8 cellular contexts compared by ENCODE assay signal in genomic region chr19:24086974-24087595, GRCh38. TPM values are rescaled to one million over a fixed set of nuclear protein-coding genes. Genes with fewer than 3 reads are reported as not detected.
DNase-seq lines count a peak whose midpoint lies in the region; ATAC-seq, FAIRE-seq and TF ChIP-seq lines count a peak whose summit lies in the region.

TSS of gene ZNF254 (plus strand) at chr19:24087187. CDS start at chr19:24087308, 121 bp downstream.

- peak within 1 kb of the TSS; percentile 79 for H3K27ac ChIP-seq in cingulate gyrus (ENCODE audit: low read depth, low read length)

- peak; percentile 100 for ATAC-seq in HG02852 (IDR thresholded peaks at IDR 0.05; ENCODE audit: unreplicated experiment)

- TF ChIP-seq POLR2A in GM12892 (IDR thresholded peaks at IDR 0.05; ENCODE audit: low read depth, low read length), result peak; percentile 90

- DNase-seq in GM12892 (ENCODE audit: insufficient read length) (peak; percentile 62), NCI-H2171 (lab: John Stamatoyannopoulos, UW) (peak; percentile 94), kidney tubule cell (ENCODE audit: low spot score) (peak; percentile 97), DMS153 (lab: John Stamatoyannopoulos, UW) (no peak)
- DNase-seq in activated CD4-positive, alpha-beta T cell treated with anti-CD3 and anti-CD28 coated beads for 4 hours, result peak; percentile 58 to 69
- peak; percentile 24 for DNase-seq in stimulated activated CD4-positive, alpha-beta T cell treated with anti-CD3 and anti-CD28 coated beads, Interleukin-1b, Interleukin-23, amount 100 ng/mL, for 1 hour (ENCODE audit: low read depth in 2 of 2)

- peak; percentile 84 for FAIRE-seq in GM12892 (lab: Jason Lieb, UNC)

RNA-seq across cellular contexts. Expression of gene ZNF254, which starts in this region (rescaled TPM):
- 5.7 TPM for polyA plus RNA-seq in GM12892 (2012; ENCODE audit: missing spikeins)
